Comparison of ENCODE assay signal across 16 cellular contexts in the genomic region with DNA sequence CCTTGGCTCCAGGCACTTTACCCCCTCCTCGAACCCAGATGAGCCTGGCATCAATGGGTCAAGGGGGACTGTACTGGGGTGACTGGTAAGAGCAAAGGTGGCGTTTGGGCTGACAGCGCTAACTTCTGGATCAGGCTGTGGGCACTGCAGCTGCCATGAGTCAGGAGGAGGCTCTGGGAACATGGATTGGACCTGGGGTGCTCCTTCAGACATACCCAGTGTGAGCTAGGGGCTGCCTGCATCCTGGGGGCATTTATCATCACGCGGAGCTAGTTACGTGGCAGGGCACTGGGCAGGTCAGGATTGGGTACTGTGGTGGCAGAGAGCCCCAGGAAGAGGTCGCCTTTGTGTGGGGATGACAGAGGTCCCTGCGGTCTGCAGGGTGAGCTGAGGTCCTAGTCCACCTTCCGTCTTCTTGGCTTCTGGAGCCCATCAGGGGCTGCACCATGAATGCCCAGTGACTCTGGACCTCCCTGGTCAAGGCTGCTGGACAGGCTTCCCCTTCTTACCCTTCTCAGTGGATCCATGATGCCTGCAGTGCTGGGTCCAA. TPM values are rescaled to one million over a fixed set of nuclear protein-coding genes. Genes with fewer than 3 reads are reported as not detected.
DNase-seq lines count a peak whose midpoint lies in the region; ATAC-seq, FAIRE-seq and TF ChIP-seq lines count a peak whose summit lies in the region.
"Had no signal": no experiment of that assay in that cellular context is flagged by ENCODE, and none has a peak within 500 bp of the region (broad histone marks: within the 10 kb centered on the region; RNA-seq: fewer than 3 reads in every experiment).

No MANE protein-coding gene starts in this region.

- H3K9me3 Mint-ChIP-seq in activated T-helper 1 cell treated with anti-CD3 and anti-CD28 coated beads, Interleukin-12 subunit alpha, Interleukin-12 subunit beta, Interleukin-2, Interleukin-4 antibody, amounts not matched to agents 30 ng/mL and 10 ng/mL and 1 ng/mL, durations not matched to agents 14 hours and 24 hours and 36 hours, result no peaks in the 10 kb centered on the region

- H3K4me1 ChIP-seq in H1 (replicated peaks in 1 of 4; ENCODE audit: control insufficient read depth in 3 of 4, insufficient read depth in 4 of 4, low read length in 3 of 4) (peaks cover 3 to 28% (median 16%) of the 10 kb centered on the region in 4 experiments), SK-N-SH (ENCODE audit: control insufficient read depth in 1 of 2, insufficient read depth in 2 of 2, low read depth in 1 of 2, low read length in 1 of 2) (peaks cover 0 to 10% of the 10 kb centered on the region in 2 experiments; a peak in 1 of 4 replicates)

- TF ChIP-seq POLR2A in H1 (IDR thresholded peaks at IDR 0.05; ENCODE audit: control extremely low read depth in 1 of 2, low read depth in 2 of 2, low read length in 2 of 2), result no peak

- H3K4me3 Mint-ChIP-seq in activated T-helper 1 cell treated with anti-CD3 and anti-CD28 coated beads, Interleukin-12 subunit alpha, Interleukin-12 subunit beta, Interleukin-2, Interleukin-4 antibody, amounts not matched to agents 30 ng/mL and 10 ng/mL and 1 ng/mL, durations not matched to agents 14 hours and 24 hours and 36 hours, result no peak overlapping the region
- H3K4me3 Mint-ChIP-seq: CD8-positive, alpha-beta memory T cell had no signal

- no peak overlapping the region for H4K8ac ChIP-seq in H1 (ENCODE audit: extremely low read depth, insufficient read depth, low read length)

- H3K36me3 Mint-ChIP-seq in activated T-helper 1 cell treated with anti-CD3 and anti-CD28 coated beads, Interleukin-12 subunit alpha, Interleukin-12 subunit beta, Interleukin-2, Interleukin-4 antibody, amounts not matched to agents 30 ng/mL and 10 ng/mL and 1 ng/mL, durations not matched to agents 14 hours and 24 hours and 36 hours (ENCODE audit: low read depth), result no peaks in the 10 kb centered on the region
- H3K36me3 Mint-ChIP-seq: CD8-positive, alpha-beta memory T cell had no signal

- CTCF ChIA-PET in H1 (lab: Charles Lee; ENCODE audit: partially characterized antibody), result interaction anchor here (0.7 to 1.9 kb wide), 5 partner anchors 10 to 161 kb away, joined by 3 to 5 read pairs (median 3); a partner anchor contains a TSS
- CTCF ChIA-PET in SK-N-SH (lab: Yijun Ruan, JAX), result interaction anchor here (3.3 to 8.0 kb wide), 2 partner anchors 12 to 161 kb away, joined by 11 to 56 read pairs; a partner anchor contains a TSS

- H3K4me3 ChIP-seq in H1 (ENCODE audit: extremely low read depth in 1 of 4, insufficient read depth in 2 of 4, low read depth in 3 of 4, low read length in 4 of 4) (no peak overlapping the region), SK-N-SH (ENCODE audit: low read depth in 2 of 2, low read length in 1 of 2) (no peak overlapping the region)

- POLR2A ChIA-PET in H1 (lab: Charles Lee; ENCODE audit: partially characterized antibody) (no interaction called here), SK-N-SH (lab: Yijun Ruan, JAX) (no interaction called here)

- no peaks in the 10 kb centered on the region for H3K36me3 ChIP-seq in H1 (ENCODE audit: control insufficient read depth in 2 of 4, insufficient read depth in 4 of 4, low read length in 3 of 4)
- H3K36me3 ChIP-seq in SK-N-SH (replicated peaks in 1 of 2; ENCODE audit: control insufficient read depth in 1 of 2, insufficient read depth in 2 of 2, low read length in 1 of 2), result no peaks in the 10 kb centered on the region
- H3K36me3 ChIP-seq: BE2C had no signal

- no peaks in the 10 kb centered on the region for H3F3A ChIP-seq in SK-N-SH (replicated peaks; ENCODE audit: insufficient read depth)

- H3K27me3 Mint-ChIP-seq in activated T-helper 1 cell treated with anti-CD3 and anti-CD28 coated beads, Interleukin-12 subunit alpha, Interleukin-12 subunit beta, Interleukin-2, Interleukin-4 antibody, amounts not matched to agents 30 ng/mL and 10 ng/mL and 1 ng/mL, durations not matched to agents 14 hours and 24 hours and 36 hours (ENCODE audit: insufficient read depth), result peaks cover 16% of the 10 kb centered on the region

- peak; percentile 68 for DNase-seq in cardiac septum (ENCODE audit: low spot score)
- no peak for DNase-seq in Right ventricle myocardium inferior (ENCODE audit: missing footprints)
- no peak for DNase-seq in H1 (ENCODE audit: low read depth in 1 of 2, low spot score in 2 of 2)
- DNase-seq in posterior vena cava (ENCODE audit: low spot score), result peak; percentile 43
- no peak for DNase-seq in AML-193 (lab: John Stamatoyannopoulos, UW)
- no peak for DNase-seq in activated T-helper 1 cell treated with anti-CD3 and anti-CD28 coated beads, Interleukin-12 subunit alpha, Interleukin-12 subunit beta, Interleukin-2, Interleukin-4 antibody, amounts not matched to agents 30 ng/mL and 10 ng/mL and 1 ng/mL, durations not matched to agents 14 hours and 24 hours and 36 hours (ENCODE audit: low spot score)
- DNase-seq in SK-N-SH, result no peak
- DNase-seq in NCI-H1048 (lab: John Stamatoyannopoulos, UW), result no peak
- DNase-seq: 8988T; BE2C; Calu3; CD8-positive, alpha-beta memory T cell; DMS 273 treated with DMSO at 0.1 percent for 48 hours had no signal

- no peaks in the 10 kb centered on the region; the same call in 1 of the 2 replicates for H3K23me2 ChIP-seq in H1 (ENCODE audit: low read depth, low read length)

- H3K9me2 ChIP-seq in SK-N-SH, result no peaks in the 10 kb centered on the region

- intact Hi-C loops in cardiac septum (cut with DNase I), result no loop called here
- intact Hi-C loops in Right ventricle myocardium inferior (cut with DNase I), result no loop called here
- intact Hi-C loops in posterior vena cava (cut with DNase I), result no loop called here
- intact Hi-C loops in activated T-helper 1 cell treated with anti-CD3 and anti-CD28 coated beads, Interleukin-12 subunit alpha, Interleukin-12 subunit beta, Interleukin-2, Interleukin-4 antibody, amounts not matched to agents 30 ng/mL and 10 ng/mL and 1 ng/mL, durations not matched to agents 14 hours and 24 hours and 36 hours (cut with micrococcal nuclease), result no loop called here

- no peak overlapping the region for H3K56ac ChIP-seq in H1 (replicated peaks; ENCODE audit: insufficient read length, low read depth, low read length)

- no peaks in the 10 kb centered on the region for H3K79me1 ChIP-seq in H1 (ENCODE audit: low read depth, low read length)

- H2AK5ac ChIP-seq in H1 (ENCODE audit: low read depth, low read length), result peak overlapping the region; percentile 67; the same call in 1 of the 2 replicates

- H3K23ac ChIP-seq in H1 (ENCODE audit: insufficient read length), result no peak overlapping the region

- WGBS in H1 (ENCODE audit: extremely low coverage in 1 of 2, insufficient coverage in 1 of 2, insufficient read length in 1 of 2, insufficient replicate concordance in 2 of 2, low coverage in 1 of 2, low lambda C conversion rate in 2 of 2, missing lambda C conversion rate in 1 of 2), 2 experiments, result 94% methylated on average over 9 of the region's 9 CpGs; no CpG with 5 or more reads in 1 of the 2 experiments
- 51% methylated on average over 2 of the region's 9 CpGs for WGBS in SK-N-SH (ENCODE audit: low lambda C conversion rate)

- H4K20me1 ChIP-seq in H1 (replicated peaks in 1 of 2; ENCODE audit: control insufficient read depth in 1 of 2, insufficient read depth in 2 of 2, low read length in 2 of 2) (no peaks in the 10 kb centered on the region), SK-N-SH (ENCODE audit: insufficient read depth) (no peaks in the 10 kb centered on the region)

- no peak for TF ChIP-seq CTCF in H1 (IDR thresholded peaks at IDR 0.05; ENCODE audit: control extremely low read depth in 1 of 3, insufficient read depth in 1 of 3, low read depth in 1 of 3, low read length in 3 of 3)
- TF ChIP-seq CTCF in SK-N-SH (IDR thresholded peaks at IDR 0.05), result no peak

- no peak overlapping the region for H3K27ac Mint-ChIP-seq in activated T-helper 1 cell treated with anti-CD3 and anti-CD28 coated beads, Interleukin-12 subunit alpha, Interleukin-12 subunit beta, Interleukin-2, Interleukin-4 antibody, amounts not matched to agents 30 ng/mL and 10 ng/mL and 1 ng/mL, durations not matched to agents 14 hours and 24 hours and 36 hours
- H3K27ac Mint-ChIP-seq: CD8-positive, alpha-beta memory T cell had no signal

- H2BK20ac ChIP-seq in H1 (ENCODE audit: low read length), result peak overlapping the region; percentile 15; the same call in 1 of the 2 replicates

- H3K4ac ChIP-seq in H1 (replicated peaks; ENCODE audit: insufficient read length, low read depth, low read length), result no peak overlapping the region

- H3K18ac ChIP-seq in H1 (ENCODE audit: extremely low read depth, low read length), result no peak overlapping the region

- H2AFZ ChIP-seq in H1 (ENCODE audit: low read length), result no peak overlapping the region
- no peak overlapping the region for H2AFZ ChIP-seq in SK-N-SH (ENCODE audit: low read depth)

- no peaks in the 10 kb centered on the region for H3K79me2 ChIP-seq in H1 (ENCODE audit: control insufficient read depth in 1 of 2, insufficient read depth in 2 of 2, low read length in 2 of 2)
- H3K79me2 ChIP-seq in SK-N-SH (ENCODE audit: insufficient read depth), result no peaks in the 10 kb centered on the region

- TF ChIP-seq EP300 in H1 (IDR thresholded peaks at IDR 0.05; ENCODE audit: borderline replicate concordance in 1 of 2, low read depth in 2 of 2, low read length in 2 of 2) (no peak), SK-N-SH (IDR thresholded peaks at IDR 0.05; ENCODE audit: borderline replicate concordance in 1 of 2, low read depth in 1 of 2, low read length in 1 of 2) (no peak)

- H2BK15ac ChIP-seq in H1 (ENCODE audit: low read length), result peak overlapping the region; percentile 88

- no peak overlapping the region for H3K27ac ChIP-seq in H1 (ENCODE audit: low read depth, low read length)
- no peak overlapping the region for H3K27ac ChIP-seq in SK-N-SH (ENCODE audit: low read depth in 2 of 2, low read length in 1 of 2)

- H3K9me3 ChIP-seq in H1 (ENCODE audit: insufficient read depth in 2 of 2, low read depth in 1 of 2, low read length in 1 of 2), result peaks cover 0 to 3% of the 10 kb centered on the region in 2 experiments; a peak in 1 of 4 replicates
- no peaks in the 10 kb centered on the region for H3K9me3 ChIP-seq in SK-N-SH
- H3K9me3 ChIP-seq: BE2C had no signal

- no peak overlapping the region for H2BK5ac ChIP-seq in H1 (ENCODE audit: low read depth, low read length)

- ATAC-seq in Right ventricle myocardium inferior, result no peak
- ATAC-seq: HepG2 had no signal

- H3K14ac ChIP-seq in H1 (ENCODE audit: insufficient read length), result no peak overlapping the region

- no peak overlapping the region for H2BK120ac ChIP-seq in H1 (replicated peaks; ENCODE audit: low read depth, low read length)

- no peak overlapping the region for H3K9ac ChIP-seq in H1 (replicated peaks in 1 of 4; ENCODE audit: extremely low read depth in 1 of 4, low read depth in 3 of 4, low read length in 3 of 4)
- H3K9ac ChIP-seq in SK-N-SH, result no peak overlapping the region

- H3K4me1 Mint-ChIP-seq in activated T-helper 1 cell treated with anti-CD3 and anti-CD28 coated beads, Interleukin-12 subunit alpha, Interleukin-12 subunit beta, Interleukin-2, Interleukin-4 antibody, amounts not matched to agents 30 ng/mL and 10 ng/mL and 1 ng/mL, durations not matched to agents 14 hours and 24 hours and 36 hours (ENCODE audit: low read depth), result no peaks in the 10 kb centered on the region
- H3K4me1 Mint-ChIP-seq: CD8-positive, alpha-beta memory T cell had no signal

- no peak overlapping the region for H4K5ac ChIP-seq in H1 (ENCODE audit: insufficient read length, low read depth, low read length)

- 0 out of 2 replicates have a peak overlapping the region, but pooled peaks have one; percentile 33 for H2BK12ac ChIP-seq in H1 (ENCODE audit: low read depth, low read length)

- H3K27me3 ChIP-seq in H1 (replicated peaks in 1 of 4; ENCODE audit: control insufficient read depth in 3 of 4, extremely low read depth in 1 of 4, insufficient read depth in 3 of 4, low read length in 3 of 4) (no peaks in the 10 kb centered on the region; a peak in 2 of 7 replicates), SK-N-SH (ENCODE audit: insufficient read depth) (no peaks in the 10 kb centered on the region; the same call in 1 of the 2 replicates)
- H3K27me3 ChIP-seq: BE2C had no signal

- no peak for FAIRE-seq in H1 (lab: Jason Lieb, UNC)
- FAIRE-seq: H54, HepG2, HTR-8/SVneo had no signal

- no peak overlapping the region for H3K4me2 ChIP-seq in H1 (ENCODE audit: insufficient read depth in 1 of 2, low read depth in 2 of 2, low read length in 2 of 2)
- H3K4me2 ChIP-seq in SK-N-SH, result no peak overlapping the region

- no peak overlapping the region for H4K91ac ChIP-seq in H1 (replicated peaks; ENCODE audit: insufficient read length, low read length)

- no peak for TF ChIP-seq RAD21 in H1 (IDR thresholded peaks at IDR 0.05 in 1 of 2, conservative IDR thresholded peaks at IDR 0.05 in 1 of 2; ENCODE audit: low read depth in 2 of 2, low read length in 2 of 2)
- TF ChIP-seq RAD21 in SK-N-SH (IDR thresholded peaks at IDR 0.05; ENCODE audit: low read length), result no peak

RNA-seq across cellular contexts. Expression of a gene that starts 13.1 kb away (rescaled TPM):
- total RNA-seq in cardiac septum (0.40 TPM), Right ventricle myocardium inferior (not detected), posterior vena cava (under 1 TPM in 1 of 2 donors, not detected in 1; 0.19 TPM)
- total RNA-seq in H1 (2021; fragmentation: NEBNext Ultra II Directional; extraction: Animal tissue kit (Norgen Biotek cat#: 25700)), result 2.4 and 2.9 TPM in 2 replicates
- polyA plus RNA-seq in H1 (2011; rRNA removed) (1.2 and 2.2 TPM in 2 replicates), SK-N-SH (2012; rRNA removed) (0.02 and 0.03 TPM in 2 replicates)
- 1.1 TPM for polyA plus RNA-seq in H1 (2011; cell fraction: cytosol; rRNA removed)
- 3.3 TPM for polyA plus RNA-seq in H1 (2011; cell fraction: nucleus; rRNA removed)
- 1.5 to 1.8 TPM (median 1.6 TPM) in 4 replicates for polyA plus RNA-seq in H1 (2012, experiment 1 of 2)
- polyA plus RNA-seq in H1 (2012, experiment 2 of 2), result 0.89 TPM
- polyA plus RNA-seq in H1 (2013, experiment 1 of 2), result 2.0 TPM
- 2.2 TPM for polyA plus RNA-seq in H1 (2013, experiment 2 of 2)
- 2.3 and 4.4 TPM in 2 replicates for polyA minus RNA-seq in H1 (2011; rRNA and poly(A)+ RNA removed)
- polyA minus RNA-seq in H1 (2011; cell fraction: cytosol; rRNA and poly(A)+ RNA removed), result 2.8 TPM
- polyA minus RNA-seq in H1 (2011; cell fraction: nucleus; rRNA and poly(A)+ RNA removed), result 4.5 TPM
- total RNA-seq in activated T-helper 1 cell treated with anti-CD3 and anti-CD28 coated beads, Interleukin-12 subunit alpha, Interleukin-12 subunit beta, Interleukin-2, Interleukin-4 antibody, amounts not matched to agents 30 ng/mL and 10 ng/mL and 1 ng/mL, durations not matched to agents 14 hours and 24 hours and 36 hours, result 0.16 TPM in 1 of 2 replicates, not detected in the other
- polyA plus RNA-seq in SK-N-SH (2012; cell fraction: cytosol; rRNA removed), result 0.01 and 0.04 TPM in 2 replicates
- 0.04 TPM in 2 replicates for polyA plus RNA-seq in SK-N-SH (2012; cell fraction: nucleus; rRNA removed)
- total RNA-seq: Calu3 had no signal
- polyA plus RNA-seq: CD8-positive, alpha-beta memory T cell had no signal

Comparison
In these comparisons a context has a peak if more than half of its experiments do, and no peak if none do; other contexts are left out.
1. DNase-seq: peak in cardiac septum (single experiment) and posterior vena cava (single experiment); none in Right ventricle myocardium inferior (single experiment), H1 (0 of 2), AML-193 (0 of 2), activated T-helper 1 cell treated with anti-CD3 and anti-CD28 coated beads, Interleukin-12 subunit alpha, Interleukin-12 subunit beta, Interleukin-2, Interleukin-4 antibody, amounts not matched to agents 30 ng/mL and 10 ng/mL and 1 ng/mL, durations not matched to agents 14 hours and 24 hours and 36 hours (single experiment), SK-N-SH (single experiment) and NCI-H1048 (single experiment).